ENCODE assay signal across 12 cellular contexts in the genomic region with DNA sequence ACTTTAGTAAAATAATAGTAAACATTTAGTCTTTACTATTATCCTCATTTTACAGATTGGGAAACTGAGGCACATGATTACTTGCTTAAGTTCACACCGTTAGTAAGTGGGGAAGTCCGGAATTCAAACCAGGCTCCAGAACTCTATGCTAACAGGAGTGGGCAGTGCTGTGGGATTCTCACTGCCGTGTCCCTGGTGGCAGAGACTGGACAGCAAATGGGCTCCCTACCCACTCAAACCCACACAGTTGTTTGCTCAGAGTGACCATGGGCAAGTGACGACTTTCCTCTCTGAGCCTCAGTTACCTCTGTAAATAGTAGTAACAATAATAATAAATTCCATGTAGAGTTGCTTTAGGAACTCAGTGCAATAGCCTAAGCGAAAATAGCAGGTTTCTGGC. TPM values are rescaled to one million over a fixed set of nuclear protein-coding genes. Genes with fewer than 3 reads are reported as not detected.
A peak's percentile ranks its signal among the peaks of the same experiment; 100 is the strongest.
DNase-seq lines count a peak whose midpoint lies in the region; ATAC-seq and TF ChIP-seq lines count a peak whose summit lies in the region.
"Had no signal": no experiment of that assay in that cellular context is flagged by ENCODE, and none has a peak within 500 bp of the region (broad histone marks: within the 10 kb centered on the region; RNA-seq: fewer than 3 reads in every experiment).

No MANE protein-coding gene starts in this region.

- H3K4me2 ChIP-seq in GM23338: peak overlapping the region; percentile 37
- H3K4me2 ChIP-seq in parathyroid adenoma (ENCODE audit: low read length): no peak overlapping the region

- ATAC-seq in GM23338: no peak
- peak; percentile 33; the same call in 2 of the 3 replicates for ATAC-seq in SK-N-SH treated with all-trans-retinoic acid at 6 μM for 48 hours
- ATAC-seq: stimulated activated naive CD8-positive, alpha-beta T cell treated with anti-CD3 and anti-CD28 coated beads, Interleukin-15, amount 100 ng/mL, for 72 hours had no signal

- DNase-seq in GM23338 (ENCODE audit: low spot score) (no peak), glutamatergic neuron (no peak), GM19240 (ENCODE audit: insufficient read length, low spot score) (no peak), COLO829 (ENCODE audit: low spot score) (no peak), DMS79 (lab: John Stamatoyannopoulos, UW) (no peak), NCI-H2107 treated with DMSO at 0.1 percent for 48 hours (lab: John Stamatoyannopoulos, UW; ENCODE audit: unreplicated experiment) (no peak)
- DNase-seq: NCI-H1436 treated with DMSO at 0.1 percent for 48 hours had no signal

- no peaks in the 10 kb centered on the region for H3K79me2 ChIP-seq in GM23338 (replicated peaks; ENCODE audit: insufficient read depth)
- no peaks in the 10 kb centered on the region for H3K79me2 ChIP-seq in parathyroid adenoma

- no peak for TF ChIP-seq CTCF in GM23338 (conservative IDR thresholded peaks at IDR 0.05; ENCODE audit: low read depth in 2 of 2)
- TF ChIP-seq CTCF in glutamatergic neuron (IDR thresholded peaks at IDR 0.05; ENCODE audit: partially characterized antibody, unreplicated experiment): no peak
- no peak for TF ChIP-seq CTCF in parathyroid adenoma (IDR thresholded peaks at IDR 0.05)

- H3K27ac Mint-ChIP-seq in GM23338: no peak overlapping the region
- no peak overlapping the region for H3K27ac Mint-ChIP-seq in glutamatergic neuron (ENCODE audit: unreplicated experiment)
- H3K27ac Mint-ChIP-seq: naive thymus-derived CD8-positive, alpha-beta T cell; stimulated activated naive CD8-positive, alpha-beta T cell treated with anti-CD3 and anti-CD28 coated beads, Interleukin-15, amount 100 ng/mL, for 72 hours had no signal

- H3K4me1 ChIP-seq in GM23338 (ENCODE audit: insufficient read depth): peaks cover 24% of the 10 kb centered on the region
- H3K4me1 ChIP-seq in parathyroid adenoma: peaks cover 3% of the 10 kb centered on the region

- no peak overlapping the region for H3K9ac ChIP-seq in parathyroid adenoma

- H3F3A ChIP-seq in GM23338 (replicated peaks; ENCODE audit: low read depth): peaks cover 7% of the 10 kb centered on the region; the same call in 1 of the 2 replicates

- peak overlapping the region; percentile 1; the same call in 1 of the 2 replicates for H2AFZ ChIP-seq in GM23338
- peak overlapping the region; percentile 77 for H2AFZ ChIP-seq in parathyroid adenoma

- H3K9me3 Mint-ChIP-seq in GM23338 (no peaks in the 10 kb centered on the region; the same call in 2 of the 3 replicates), glutamatergic neuron (ENCODE audit: unreplicated experiment) (no peaks in the 10 kb centered on the region)
- H3K9me3 Mint-ChIP-seq: naive thymus-derived CD8-positive, alpha-beta T cell; stimulated activated naive CD8-positive, alpha-beta T cell treated with anti-CD3 and anti-CD28 coated beads, Interleukin-15, amount 100 ng/mL, for 72 hours had no signal

- peaks cover 2% of the 10 kb centered on the region for H3K27me3 Mint-ChIP-seq in GM23338 (ENCODE audit: insufficient read depth, low read depth, poor library complexity)
- no peaks in the 10 kb centered on the region for H3K27me3 Mint-ChIP-seq in glutamatergic neuron (ENCODE audit: unreplicated experiment)
- H3K27me3 Mint-ChIP-seq: stimulated activated naive CD8-positive, alpha-beta T cell treated with anti-CD3 and anti-CD28 coated beads, Interleukin-15, amount 100 ng/mL, for 72 hours had no signal

- peak overlapping the region; percentile 31; the same call in 2 of the 3 replicates for H3K4me3 Mint-ChIP-seq in GM23338
- peak overlapping the region; percentile 64 for H3K4me3 Mint-ChIP-seq in glutamatergic neuron (ENCODE audit: unreplicated experiment)
- H3K4me3 Mint-ChIP-seq: naive thymus-derived CD8-positive, alpha-beta T cell had no signal

- H3K27me3 ChIP-seq in GM23338 (ENCODE audit: insufficient read depth): no peaks in the 10 kb centered on the region
- no peaks in the 10 kb centered on the region for H3K27me3 ChIP-seq in parathyroid adenoma (ENCODE audit: control insufficient read depth, insufficient read depth, low read length)
- H3K27me3 ChIP-seq: gastroesophageal sphincter had no signal

- no peaks in the 10 kb centered on the region for H3K9me3 ChIP-seq in parathyroid adenoma (ENCODE audit: control insufficient read depth, low read length)
- H3K9me3 ChIP-seq: gastroesophageal sphincter had no signal

- H3K4me1 Mint-ChIP-seq in GM23338: peaks cover 38% of the 10 kb centered on the region
- H3K4me1 Mint-ChIP-seq in glutamatergic neuron (ENCODE audit: low read depth, unreplicated experiment): peaks cover 9% of the 10 kb centered on the region

- no peaks in the 10 kb centered on the region for H3K36me3 ChIP-seq in GM23338 (ENCODE audit: insufficient read depth)
- H3K36me3 ChIP-seq in parathyroid adenoma (ENCODE audit: control insufficient read depth, insufficient read depth, low read length): no peaks in the 10 kb centered on the region

- H3K27ac ChIP-seq in GM23338 (ENCODE audit: low read depth) (no peak overlapping the region), parathyroid adenoma (no peak overlapping the region)

- H3K4me3 ChIP-seq in GM23338: peak overlapping the region; percentile 25; the same call in 1 of the 2 replicates
- H3K4me3 ChIP-seq in parathyroid adenoma (ENCODE audit: low read depth, low read length): no peak overlapping the region

- H4K20me1 ChIP-seq in GM23338 (replicated peaks; ENCODE audit: insufficient read depth): no peaks in the 10 kb centered on the region

- H3K36me3 Mint-ChIP-seq in GM23338 (ENCODE audit: low read depth) (peaks cover 5% of the 10 kb centered on the region; the same call in 2 of the 3 replicates), glutamatergic neuron (ENCODE audit: unreplicated experiment) (no peaks in the 10 kb centered on the region)

- no peaks in the 10 kb centered on the region for H3K9me2 ChIP-seq in GM23338 (ENCODE audit: insufficient read depth)

TF ChIP-seq in GM23338, 12 proteins besides CTCF, POLR2A, EP300 and RAD21 (continues in another document):
- TF ChIP-seq, protein P1, sequence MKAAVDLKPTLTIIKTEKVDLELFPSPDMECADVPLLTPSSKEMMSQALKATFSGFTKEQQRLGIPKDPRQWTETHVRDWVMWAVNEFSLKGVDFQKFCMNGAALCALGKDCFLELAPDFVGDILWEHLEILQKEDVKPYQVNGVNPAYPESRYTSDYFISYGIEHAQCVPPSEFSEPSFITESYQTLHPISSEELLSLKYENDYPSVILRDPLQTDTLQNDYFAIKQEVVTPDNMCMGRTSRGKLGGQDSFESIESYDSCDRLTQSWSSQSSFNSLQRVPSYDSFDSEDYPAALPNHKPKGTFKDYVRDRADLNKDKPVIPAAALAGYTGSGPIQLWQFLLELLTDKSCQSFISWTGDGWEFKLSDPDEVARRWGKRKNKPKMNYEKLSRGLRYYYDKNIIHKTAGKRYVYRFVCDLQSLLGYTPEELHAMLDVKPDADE (IDR thresholded peaks at IDR 0.05): no peak
- TF ChIP-seq STAT1 (IDR thresholded peaks at IDR 0.05; ENCODE audit: unreplicated experiment) (no peak), CREB1 (CRISPR knock-in tag; IDR thresholded peaks at IDR 0.05; ENCODE audit: low read depth) (no peak), ZNF331 (CRISPR knock-in tag; IDR thresholded peaks at IDR 0.05; ENCODE audit: low read depth) (no peak), POLR2AphosphoS5 (IDR thresholded peaks at IDR 0.05; ENCODE audit: low read depth) (no peak)

TF ChIP-seq in SK-N-SH treated with all-trans-retinoic acid at 6 μM for 48 hours, 23 proteins besides CTCF, POLR2A, EP300 and RAD21:
- TF ChIP-seq, protein P2, sequence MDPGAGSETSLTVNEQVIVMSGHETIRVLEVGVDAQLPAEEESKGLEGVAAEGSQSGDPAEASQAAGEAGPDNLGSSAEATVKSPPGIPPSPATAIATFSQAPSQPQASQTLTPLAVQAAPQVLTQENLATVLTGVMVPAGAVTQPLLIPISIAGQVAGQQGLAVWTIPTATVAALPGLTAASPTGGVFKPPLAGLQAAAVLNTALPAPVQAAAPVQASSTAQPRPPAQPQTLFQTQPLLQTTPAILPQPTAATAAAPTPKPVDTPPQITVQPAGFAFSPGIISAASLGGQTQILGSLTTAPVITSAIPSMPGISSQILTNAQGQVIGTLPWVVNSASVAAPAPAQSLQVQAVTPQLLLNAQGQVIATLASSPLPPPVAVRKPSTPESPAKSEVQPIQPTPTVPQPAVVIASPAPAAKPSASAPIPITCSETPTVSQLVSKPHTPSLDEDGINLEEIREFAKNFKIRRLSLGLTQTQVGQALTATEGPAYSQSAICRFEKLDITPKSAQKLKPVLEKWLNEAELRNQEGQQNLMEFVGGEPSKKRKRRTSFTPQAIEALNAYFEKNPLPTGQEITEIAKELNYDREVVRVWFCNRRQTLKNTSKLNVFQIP (CRISPR knock-in tag; IDR thresholded peaks at IDR 0.05; ENCODE audit: borderline replicate concordance, low read depth): no peak
- TF ChIP-seq PPARA (CRISPR knock-in tag; IDR thresholded peaks at IDR 0.05; ENCODE audit: borderline replicate concordance) (no peak), ARNTL (CRISPR knock-in tag; IDR thresholded peaks at IDR 0.05; ENCODE audit: borderline replicate concordance, low read depth) (no peak), ZNF70 (CRISPR knock-in tag; IDR thresholded peaks at IDR 0.05) (no peak), OSR1 (CRISPR knock-in tag; IDR thresholded peaks at IDR 0.05) (no peak), ZNF565 (CRISPR knock-in tag; conservative IDR thresholded peaks at IDR 0.05; ENCODE audit: low read depth) (no peak), BACH2 (CRISPR knock-in tag; IDR thresholded peaks at IDR 0.05; ENCODE audit: borderline replicate concordance) (no peak)
- TF ChIP-seq, protein P3, sequence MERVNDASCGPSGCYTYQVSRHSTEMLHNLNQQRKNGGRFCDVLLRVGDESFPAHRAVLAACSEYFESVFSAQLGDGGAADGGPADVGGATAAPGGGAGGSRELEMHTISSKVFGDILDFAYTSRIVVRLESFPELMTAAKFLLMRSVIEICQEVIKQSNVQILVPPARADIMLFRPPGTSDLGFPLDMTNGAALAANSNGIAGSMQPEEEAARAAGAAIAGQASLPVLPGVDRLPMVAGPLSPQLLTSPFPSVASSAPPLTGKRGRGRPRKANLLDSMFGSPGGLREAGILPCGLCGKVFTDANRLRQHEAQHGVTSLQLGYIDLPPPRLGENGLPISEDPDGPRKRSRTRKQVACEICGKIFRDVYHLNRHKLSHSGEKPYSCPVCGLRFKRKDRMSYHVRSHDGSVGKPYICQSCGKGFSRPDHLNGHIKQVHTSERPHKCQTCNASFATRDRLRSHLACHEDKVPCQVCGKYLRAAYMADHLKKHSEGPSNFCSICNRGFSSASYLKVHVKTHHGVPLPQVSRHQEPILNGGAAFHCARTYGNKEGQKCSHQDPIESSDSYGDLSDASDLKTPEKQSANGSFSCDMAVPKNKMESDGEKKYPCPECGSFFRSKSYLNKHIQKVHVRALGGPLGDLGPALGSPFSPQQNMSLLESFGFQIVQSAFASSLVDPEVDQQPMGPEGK (CRISPR knock-in tag; IDR thresholded peaks at IDR 0.05; ENCODE audit: borderline replicate concordance): no peak

RNA-seq across cellular contexts. Expression of gene MAIP1, which starts 24.0 kb away (rescaled TPM):
- total RNA-seq in GM23338 (2014; rRNA removed; shearing (Covaris generic)): 36.0 and 59.0 TPM in 2 replicates
- 34.0 and 41.9 TPM in 2 replicates for polyA plus RNA-seq in GM23338 (2016; fragmentation: Nextera tagmentation; extraction: Ambion mirVana)
- 18.1 TPM for total RNA-seq in glutamatergic neuron (ENCODE audit: unreplicated experiment)

RNA-seq across cellular contexts. Expression of gene TYW5, which starts 24.1 kb away (rescaled TPM):
- 18.4 and 19.6 TPM in 2 replicates for total RNA-seq in GM23338 (2014; rRNA removed; shearing (Covaris generic))
- 10.6 and 12.4 TPM in 2 replicates for polyA plus RNA-seq in GM23338 (2016; fragmentation: Nextera tagmentation; extraction: Ambion mirVana)
- total RNA-seq in glutamatergic neuron (ENCODE audit: unreplicated experiment): 8.5 TPM
